ENCODE assay signal across 14 cellular contexts in the genomic region with DNA sequence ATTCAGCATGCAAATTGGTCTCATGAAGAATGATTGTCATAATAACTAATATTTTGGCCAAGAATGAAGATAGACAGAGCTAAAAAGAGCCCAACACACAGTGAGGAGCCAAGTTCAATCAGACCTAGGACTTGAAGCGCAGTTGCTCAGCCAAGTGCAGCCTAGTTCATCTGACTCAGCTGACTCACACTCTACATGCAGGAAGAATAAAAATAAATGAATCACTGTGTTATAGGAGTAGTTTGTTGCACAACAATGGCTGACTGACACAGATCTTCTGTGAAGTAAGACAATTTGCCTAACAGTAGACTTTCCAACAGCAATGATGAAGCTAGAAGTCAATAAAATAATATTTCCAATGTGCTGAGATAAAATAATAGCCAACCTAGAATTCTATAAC.
DNase-seq lines count a peak whose midpoint lies in the region; ATAC-seq and TF ChIP-seq lines count a peak whose summit lies in the region.
"Had no signal": no experiment of that assay in that cellular context is flagged by ENCODE, and none has a peak within 500 bp of the region (broad histone marks: within the 10 kb centered on the region; RNA-seq: fewer than 3 reads in every experiment).

No MANE protein-coding gene starts in this region.

- no peaks in the 10 kb centered on the region for H3K9me3 Mint-ChIP-seq in stimulated activated naive CD8-positive, alpha-beta T cell treated with anti-CD3 and anti-CD28 coated beads, Interleukin-15, amount 100 ng/mL, for 72 hours

- ATAC-seq in mucosa of descending colon (peak; percentile 94), GM19452 (IDR thresholded peaks at IDR 0.05; ENCODE audit: unreplicated experiment) (no peak), HG03460 (IDR thresholded peaks at IDR 0.05; ENCODE audit: unreplicated experiment) (no peak)
- ATAC-seq in stimulated activated naive CD8-positive, alpha-beta T cell treated with anti-CD3 and anti-CD28 coated beads, Interleukin-15, amount 100 ng/mL, for 72 hours = no peak
- ATAC-seq: left lobe of liver had no signal

- H3K36me3 ChIP-seq in mucosa of descending colon (ENCODE audit: low read depth) = no peaks in the 10 kb centered on the region
- H3K36me3 ChIP-seq: ascending aorta, esophagus muscularis mucosa had no signal

- H3K4me1 ChIP-seq in mucosa of descending colon (ENCODE audit: low read depth) = no peaks in the 10 kb centered on the region
- H3K4me1 ChIP-seq: ascending aorta had no signal

- no peak overlapping the region for H3K27ac Mint-ChIP-seq in stimulated activated naive CD8-positive, alpha-beta T cell treated with anti-CD3 and anti-CD28 coated beads, Interleukin-15, amount 100 ng/mL, for 72 hours

- H3K27me3 Mint-ChIP-seq in stimulated activated naive CD8-positive, alpha-beta T cell treated with anti-CD3 and anti-CD28 coated beads, Interleukin-15, amount 100 ng/mL, for 72 hours = peaks cover 16% of the 10 kb centered on the region

- H3K9me3 ChIP-seq in mucosa of descending colon = no peaks in the 10 kb centered on the region
- H3K9me3 ChIP-seq: ascending aorta had no signal

- H3K4me1 Mint-ChIP-seq in stimulated activated naive CD8-positive, alpha-beta T cell treated with anti-CD3 and anti-CD28 coated beads, Interleukin-15, amount 100 ng/mL, for 72 hours = no peaks in the 10 kb centered on the region

- H3K4me3 ChIP-seq in mucosa of descending colon = no peak overlapping the region
- H3K4me3 ChIP-seq: ascending aorta, esophagus muscularis mucosa had no signal

- peak; percentile 32 for DNase-seq in Ammon's horn (ENCODE audit: low spot score)
- peak; percentile 60 for DNase-seq in M059J (ENCODE audit: low read depth)
- DNase-seq in dedifferentiated amniotic fluid mesenchymal stem cell (ENCODE audit: extremely low spot score) = peak; percentile 22
- peak in 1 of 3 donors; percentile 15 for DNase-seq in mucosa of descending colon
- DNase-seq in D341Med (ENCODE audit: low spot score) = no peak
- DNase-seq in stimulated activated naive CD8-positive, alpha-beta T cell treated with anti-CD3 and anti-CD28 coated beads, Interleukin-15, amount 100 ng/mL, for 72 hours = no peak
- DNase-seq: RPMI8226; stimulated activated CD4-positive, alpha-beta T cell treated with anti-CD3 and anti-CD28 coated beads, Interleukin-4, amount 100 ng/mL, for 4 hours had no signal

- TF ChIP-seq CTCF in mucosa of descending colon (IDR thresholded peaks at IDR 0.05) = no peak

- no peak overlapping the region for H3K4me3 Mint-ChIP-seq in stimulated activated naive CD8-positive, alpha-beta T cell treated with anti-CD3 and anti-CD28 coated beads, Interleukin-15, amount 100 ng/mL, for 72 hours
- H3K4me3 Mint-ChIP-seq: CD14-positive monocyte had no signal

- intact Hi-C loops in mucosa of descending colon (cut with DNase I, micrococcal nuclease) = no loop called here

Comparison
In these comparisons a context has a peak if more than half of its experiments do, and no peak if none do; other contexts are left out.
1. DNase-seq: peak in Ammon's horn (single experiment), M059J (single experiment) and dedifferentiated amniotic fluid mesenchymal stem cell (single experiment); none in D341Med (single experiment) and stimulated activated naive CD8-positive, alpha-beta T cell treated with anti-CD3 and anti-CD28 coated beads, Interleukin-15, amount 100 ng/mL, for 72 hours (0 of 2).